In the genomic region with DNA sequence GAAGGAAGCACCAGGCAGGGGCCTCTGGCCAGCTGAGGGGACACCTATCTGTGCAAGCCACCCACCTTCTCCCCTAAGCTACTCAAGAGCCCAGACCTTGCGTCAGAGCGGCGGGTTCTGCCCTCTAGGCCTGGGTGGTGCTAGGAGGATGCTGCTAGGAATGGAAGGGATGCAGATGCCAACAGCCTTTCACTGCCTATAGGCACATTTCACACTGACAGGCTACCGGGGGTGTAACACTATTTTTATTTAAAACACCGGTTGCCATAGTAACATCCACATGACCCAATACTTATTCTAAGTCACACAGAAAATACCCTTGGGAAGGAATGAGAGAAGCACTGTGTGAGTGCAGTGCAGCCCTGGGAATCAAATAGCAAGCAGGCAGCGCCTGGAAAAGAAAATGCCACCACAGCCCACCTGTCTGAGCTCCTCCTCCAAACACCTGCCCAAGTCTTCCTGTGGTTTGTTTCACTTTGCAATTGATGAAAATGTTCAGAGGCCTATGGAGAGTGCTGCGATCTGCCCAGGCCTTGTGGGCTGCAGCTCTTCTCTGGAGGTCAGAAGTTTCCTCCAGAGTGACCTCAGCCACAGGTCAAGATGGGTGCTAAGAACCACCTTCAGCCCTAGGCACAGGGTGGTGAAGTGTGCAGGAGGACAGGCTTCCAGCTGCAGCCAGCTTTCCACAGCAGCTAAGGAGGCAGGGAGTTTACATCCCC, we compare ENCODE assay signal across 25 cellular contexts.
A peak's percentile ranks its signal among the peaks of the same experiment; 100 is the strongest.
DNase-seq lines count a peak whose midpoint lies in the region; TF ChIP-seq lines count a peak whose summit lies in the region.
"Had no signal": no experiment of that assay in that cellular context is flagged by ENCODE, and none has a peak within 500 bp of the region (broad histone marks: within the 10 kb centered on the region; RNA-seq: fewer than 3 reads in every experiment).

No MANE protein-coding gene starts in this region.

- TF ChIP-seq CTCF in endodermal cell (conservative IDR thresholded peaks at IDR 0.05) (no peak), CD14-positive monocyte (IDR thresholded peaks at IDR 0.05) (no peak)

- H3K9ac ChIP-seq in NT2/D1 (ENCODE audit: insufficient read length, low read depth), result no peak overlapping the region
- no peak overlapping the region for H3K9ac ChIP-seq in endodermal cell (ENCODE audit: extremely low read depth, low read length, poor library complexity, severe bottlenecking)

- no peaks in the 10 kb centered on the region for H3K9me3 ChIP-seq in NT2/D1 (ENCODE audit: insufficient read depth, low read length)
- H3K9me3 ChIP-seq in endodermal cell (ENCODE audit: control insufficient read depth, low read length), result no peaks in the 10 kb centered on the region
- H3K9me3 ChIP-seq: ovary, right lobe of liver, SJCRH30, uterus had no signal

- H3K27me3 Mint-ChIP-seq in endodermal cell (ENCODE audit: insufficient read depth), result peaks cover 19% of the 10 kb centered on the region
- peaks cover 0 to 4% (median 0%) of the 10 kb centered on the region in 3 donors for H3K27me3 Mint-ChIP-seq in CD14-positive monocyte (ENCODE audit: low read depth in 3 of 3)

- H3K4me3 Mint-ChIP-seq in endodermal cell (no peak overlapping the region), CD14-positive monocyte (no peak overlapping the region)
- H3K4me3 Mint-ChIP-seq: activated CD4-positive, alpha-beta T cell treated with anti-CD3 and anti-CD28 coated beads for 36 hours; activated CD8-positive, alpha-beta memory T cell treated with anti-CD3 and anti-CD28 coated beads, Interleukin-2, amount 10 ng/mL, durations not matched to agents 7 days and 5 days; activated naive CD8-positive, alpha-beta T cell; activated T-helper 1 cell treated with anti-CD3 and anti-CD28 coated beads, Interleukin-12 subunit alpha, Interleukin-12 subunit beta, Interleukin-2, Interleukin-4 antibody, amounts not matched to agents 30 ng/mL and 10 ng/mL and 1 ng/mL, durations not matched to agents 14 hours and 24 hours and 36 hours; T-cell had no signal

- peaks cover 1% of the 10 kb centered on the region for H3K4me1 ChIP-seq in NT2/D1 (ENCODE audit: insufficient read depth, insufficient read length)
- no peaks in the 10 kb centered on the region for H3K4me1 ChIP-seq in endodermal cell (ENCODE audit: control insufficient read depth, insufficient read depth, low read length)
- H3K4me1 ChIP-seq: right lobe of liver, SJCRH30, uterus had no signal

- no peaks in the 10 kb centered on the region for H3K36me3 ChIP-seq in NT2/D1 (ENCODE audit: insufficient read depth, insufficient read length, low read length)
- no peaks in the 10 kb centered on the region for H3K36me3 ChIP-seq in endodermal cell (ENCODE audit: control insufficient read depth, insufficient read depth, low read length)
- H3K36me3 ChIP-seq: ovary, right lobe of liver, SJCRH30, uterus had no signal

- intact Hi-C loops in CD14-positive monocyte (cut with micrococcal nuclease), result no loop called here

- H3K36me3 Mint-ChIP-seq in endodermal cell (ENCODE audit: low read depth) (no peaks in the 10 kb centered on the region), CD14-positive monocyte (no peaks in the 10 kb centered on the region)
- H3K36me3 Mint-ChIP-seq: activated CD8-positive, alpha-beta memory T cell treated with anti-CD3 and anti-CD28 coated beads, Interleukin-2, amount 10 ng/mL, durations not matched to agents 7 days and 5 days; T-cell had no signal

- peak; percentile 44 for DNase-seq in ELF-1 (ENCODE audit: low read depth, low spot score)
- DNase-seq in NT2/D1 (ENCODE audit: low read depth, low spot score), result peak; percentile 55
- peak; percentile 43 for DNase-seq in endodermal cell
- DNase-seq in occipital lobe (lab: John Stamatoyannopoulos, UW), result peak; percentile 38
- DNase-seq in NCI-H1092 (lab: John Stamatoyannopoulos, UW), result no peak
- no peak for DNase-seq in CD14-positive monocyte (ENCODE audit: low spot score)
- no peak for DNase-seq in NCI-H1436 treated with DMSO at 0.1 percent for 48 hours (lab: John Stamatoyannopoulos, UW)
- DNase-seq in NCI-H1930 (lab: John Stamatoyannopoulos, UW), result no peak
- DNase-seq: activated CD4-positive, alpha-beta T cell treated with anti-CD3 and anti-CD28 coated beads for 36 hours; activated CD8-positive, alpha-beta memory T cell treated with anti-CD3 and anti-CD28 coated beads, Interleukin-2, amount 10 ng/mL, durations not matched to agents 7 days and 5 days; cerebellar nuclear complex; DMS 273 treated with DMSO at 0.1 percent for 48 hours; erythroblast; foreskin fibroblast; KBM-7; NCI-H187 treated with DMSO at 0.1 percent for 48 hours; NCI-H446 treated with DMSO at 0.1 percent for 48 hours; ovary; right lobe of liver; SJCRH30; T-cell; uterus had no signal

- H3K27me3 ChIP-seq in NT2/D1 (ENCODE audit: insufficient read depth, insufficient read length), result no peaks in the 10 kb centered on the region
- peaks cover 16% of the 10 kb centered on the region for H3K27me3 ChIP-seq in endodermal cell (ENCODE audit: control insufficient read depth, insufficient read depth, low read length, poor library complexity, severe bottlenecking)
- H3K27me3 ChIP-seq: ovary, right lobe of liver, SJCRH30, uterus had no signal

- H3K4me1 Mint-ChIP-seq in endodermal cell (no peaks in the 10 kb centered on the region), CD14-positive monocyte (no peaks in the 10 kb centered on the region)

- H3K27ac Mint-ChIP-seq in endodermal cell, result no peak overlapping the region
- peak overlapping the region in 1 of 7 donors; percentile 65 for H3K27ac Mint-ChIP-seq in CD14-positive monocyte
- H3K27ac Mint-ChIP-seq: activated CD4-positive, alpha-beta T cell treated with anti-CD3 and anti-CD28 coated beads for 36 hours; activated CD8-positive, alpha-beta memory T cell treated with anti-CD3 and anti-CD28 coated beads, Interleukin-2, amount 10 ng/mL, durations not matched to agents 7 days and 5 days; activated naive CD8-positive, alpha-beta T cell; activated T-helper 1 cell treated with anti-CD3 and anti-CD28 coated beads, Interleukin-12 subunit alpha, Interleukin-12 subunit beta, Interleukin-2, Interleukin-4 antibody, amounts not matched to agents 30 ng/mL and 10 ng/mL and 1 ng/mL, durations not matched to agents 14 hours and 24 hours and 36 hours; T-cell had no signal

- H3K27ac ChIP-seq in endodermal cell (ENCODE audit: low read depth, low read length), result peak overlapping the region; percentile 16
- H3K27ac ChIP-seq: hepatocyte, ovary, right lobe of liver, SJCRH30, uterus had no signal

- H3K4me3 ChIP-seq in NT2/D1 (ENCODE audit: insufficient read length, low read depth) (no peak overlapping the region), endodermal cell (ENCODE audit: low read length) (no peak overlapping the region)
- H3K4me3 ChIP-seq: hepatocyte, ovary, right lobe of liver, SJCRH30, uterus had no signal

- 68 to 79% methylated on average over 4 to 7 of the region's 7 CpGs for WGBS in endodermal cell (ENCODE audit: insufficient coverage in 1 of 2, insufficient read length in 1 of 2), 2 experiments

- H3K9me3 Mint-ChIP-seq in endodermal cell, result no peaks in the 10 kb centered on the region
- no peaks in the 10 kb centered on the region for H3K9me3 Mint-ChIP-seq in CD14-positive monocyte
- H3K9me3 Mint-ChIP-seq: activated T-helper 1 cell treated with anti-CD3 and anti-CD28 coated beads, Interleukin-12 subunit alpha, Interleukin-12 subunit beta, Interleukin-2, Interleukin-4 antibody, amounts not matched to agents 30 ng/mL and 10 ng/mL and 1 ng/mL, durations not matched to agents 14 hours and 24 hours and 36 hours; T-cell had no signal

Comparison
In these comparisons a context has a peak if more than half of its experiments do, and no peak if none do; other contexts are left out.
1. DNase-seq: peak in ELF-1 (single experiment), NT2/D1 (single experiment), endodermal cell (single experiment) and occipital lobe (single experiment); none in NCI-H1092 (single experiment), CD14-positive monocyte (single experiment), NCI-H1436 treated with DMSO at 0.1 percent for 48 hours (single experiment) and NCI-H1930 (0 of 2).